1 cellular context compared by ENCODE assay signal in the genomic region with DNA sequence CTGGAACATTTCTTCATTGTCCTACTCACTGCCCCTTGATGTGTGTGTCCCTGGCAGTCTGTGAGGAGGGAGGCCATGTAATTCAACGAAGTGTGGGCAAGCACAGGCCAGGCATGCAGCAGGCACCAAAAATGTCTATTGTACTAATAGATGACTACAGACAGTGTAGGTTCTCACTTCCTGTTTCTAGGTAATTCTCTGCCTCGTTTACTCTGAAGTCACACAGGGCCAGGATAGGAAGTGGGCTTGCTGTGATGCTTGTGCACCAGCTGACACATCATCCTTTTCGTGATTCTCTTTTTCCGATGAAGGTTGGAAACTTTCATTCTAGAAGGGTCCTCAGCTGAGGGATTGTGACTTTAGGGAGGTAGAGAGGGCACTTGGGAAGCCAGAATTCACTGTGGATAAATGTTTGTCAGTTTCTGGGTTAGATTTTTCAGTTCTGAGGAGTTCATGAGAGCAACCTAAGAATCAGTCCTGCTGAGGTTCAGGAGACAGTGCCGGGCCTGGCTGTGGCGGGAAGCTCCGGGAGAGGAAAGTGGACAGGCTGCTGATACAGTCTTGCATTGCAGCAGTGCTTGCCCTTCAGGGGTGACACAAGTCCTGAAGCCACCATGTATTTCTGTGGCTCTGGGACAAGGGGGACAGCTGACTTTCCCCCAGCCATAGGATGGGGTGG.
TF ChIP-seq lines count a peak whose summit lies in the region.

No MANE protein-coding gene starts in this region.

TF ChIP-seq in SK-N-SH treated with all-trans-retinoic acid at 6 μM for 48 hours, 23 proteins besides CTCF, POLR2A, EP300 and RAD21 (continued from another document):
- TF ChIP-seq, protein P1, sequence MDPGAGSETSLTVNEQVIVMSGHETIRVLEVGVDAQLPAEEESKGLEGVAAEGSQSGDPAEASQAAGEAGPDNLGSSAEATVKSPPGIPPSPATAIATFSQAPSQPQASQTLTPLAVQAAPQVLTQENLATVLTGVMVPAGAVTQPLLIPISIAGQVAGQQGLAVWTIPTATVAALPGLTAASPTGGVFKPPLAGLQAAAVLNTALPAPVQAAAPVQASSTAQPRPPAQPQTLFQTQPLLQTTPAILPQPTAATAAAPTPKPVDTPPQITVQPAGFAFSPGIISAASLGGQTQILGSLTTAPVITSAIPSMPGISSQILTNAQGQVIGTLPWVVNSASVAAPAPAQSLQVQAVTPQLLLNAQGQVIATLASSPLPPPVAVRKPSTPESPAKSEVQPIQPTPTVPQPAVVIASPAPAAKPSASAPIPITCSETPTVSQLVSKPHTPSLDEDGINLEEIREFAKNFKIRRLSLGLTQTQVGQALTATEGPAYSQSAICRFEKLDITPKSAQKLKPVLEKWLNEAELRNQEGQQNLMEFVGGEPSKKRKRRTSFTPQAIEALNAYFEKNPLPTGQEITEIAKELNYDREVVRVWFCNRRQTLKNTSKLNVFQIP (CRISPR knock-in tag; IDR thresholded peaks at IDR 0.05; ENCODE audit: borderline replicate concordance, low read depth) = no peak
- TF ChIP-seq RARB (CRISPR knock-in tag; IDR thresholded peaks at IDR 0.05) (no peak), OSR1 (CRISPR knock-in tag; IDR thresholded peaks at IDR 0.05) (no peak), TCF4 (CRISPR knock-in tag; IDR thresholded peaks at IDR 0.05; ENCODE audit: borderline replicate concordance) (no peak), ESRRG (CRISPR knock-in tag; IDR thresholded peaks at IDR 0.05) (no peak)
